Comparison of ENCODE assay signal across 12 cellular contexts in the genomic region with DNA sequence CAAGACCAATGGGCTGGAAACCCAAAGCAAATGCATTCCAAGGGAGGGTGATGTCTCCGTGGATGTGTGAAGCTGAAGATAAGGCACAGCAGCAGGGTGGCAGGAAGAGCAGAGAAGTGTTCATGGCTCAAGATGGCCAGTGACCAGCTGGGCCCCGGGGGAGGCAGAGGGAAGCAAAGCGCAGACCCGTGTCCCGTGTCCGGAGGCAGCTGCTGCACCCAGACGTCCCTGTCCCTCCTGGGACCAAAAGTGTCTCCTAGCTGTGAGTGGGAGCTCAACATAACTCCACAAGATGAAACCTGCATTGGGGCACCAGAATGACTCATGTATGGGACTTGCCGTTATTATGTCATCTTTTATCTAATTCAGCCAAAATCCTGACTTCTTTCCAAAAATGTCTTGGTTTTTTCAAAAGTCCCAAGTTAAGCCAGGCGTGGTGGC.
DNase-seq lines count a peak whose midpoint lies in the region; ATAC-seq, FAIRE-seq and TF ChIP-seq lines count a peak whose summit lies in the region.
"Had no signal": no experiment of that assay in that cellular context is flagged by ENCODE, and none has a peak within 500 bp of the region (broad histone marks: within the 10 kb centered on the region; RNA-seq: fewer than 3 reads in every experiment).

No MANE protein-coding gene starts in this region.

- no peaks in the 10 kb centered on the region for H3K9me3 ChIP-seq in skeletal muscle satellite cell (replicated peaks; ENCODE audit: low read length)
- H3K9me3 ChIP-seq: upper lobe of left lung had no signal

- peak; percentile 26 for DNase-seq in fibroblast of gingiva (ENCODE audit: low read depth)
- DNase-seq in CD1c-positive myeloid dendritic cell (ENCODE audit: extremely low spot score): no peak
- no peak for DNase-seq in HTR-8/SVneo (ENCODE audit: insufficient read length, low spot score)
- no peak for DNase-seq in NOMO-1 treated with DMSO at 0.1 percent for 48 hours (lab: John Stamatoyannopoulos, UW; ENCODE audit: unreplicated experiment)
- no peak for DNase-seq in H7
- DNase-seq: DMS 273 treated with DMSO at 0.1 percent for 48 hours, NCI-H2029 treated with DMSO at 0.1 percent for 48 hours, T-helper 9 cell, upper lobe of left lung had no signal

- H3K4me2 ChIP-seq in skeletal muscle satellite cell (ENCODE audit: low read length): peak overlapping the region; percentile 19

- H3K36me3 ChIP-seq in skeletal muscle satellite cell (ENCODE audit: insufficient read depth, low read length): no peaks in the 10 kb centered on the region
- no peaks in the 10 kb centered on the region for H3K36me3 ChIP-seq in H7 (replicated peaks; ENCODE audit: control insufficient read depth, insufficient read depth, low read length)
- H3K36me3 ChIP-seq: upper lobe of left lung had no signal

- ATAC-seq in GM19025 (IDR thresholded peaks at IDR 0.05; ENCODE audit: low read depth, unreplicated experiment): peak; percentile 51
- ATAC-seq in SK-N-SH treated with all-trans-retinoic acid at 6 μM for 48 hours: peak; percentile 69

- H3K4me1 ChIP-seq in skeletal muscle satellite cell (ENCODE audit: control insufficient read depth, insufficient read depth, low read length): peaks cover 16% of the 10 kb centered on the region

- H3K9ac ChIP-seq in skeletal muscle satellite cell (ENCODE audit: low read depth, low read length): no peak overlapping the region

- no peaks in the 10 kb centered on the region for H3K27me3 ChIP-seq in skeletal muscle satellite cell (ENCODE audit: control insufficient read depth, insufficient read depth, low read length)
- H3K27me3 ChIP-seq in H7 (ENCODE audit: control insufficient read depth, insufficient read depth, low read length): no peaks in the 10 kb centered on the region
- H3K27me3 ChIP-seq: upper lobe of left lung had no signal

- H3K4me3 ChIP-seq in skeletal muscle satellite cell (ENCODE audit: low read length): no peak overlapping the region
- H3K4me3 ChIP-seq in H7 (ENCODE audit: insufficient read depth, low read depth, low read length): no peak overlapping the region
- H3K4me3 ChIP-seq: upper lobe of left lung had no signal

- FAIRE-seq in HTR-8/SVneo (lab: Jason Lieb, UNC): no peak

TF ChIP-seq in SK-N-SH treated with all-trans-retinoic acid at 6 μM for 48 hours, 23 proteins besides CTCF, POLR2A, EP300 and RAD21:
- no peak for TF ChIP-seq TOX (CRISPR knock-in tag; IDR thresholded peaks at IDR 0.05; ENCODE audit: borderline replicate concordance)
- TF ChIP-seq CSDC2 (CRISPR knock-in tag; IDR thresholded peaks at IDR 0.05): no peak
- TF ChIP-seq, protein P1, sequence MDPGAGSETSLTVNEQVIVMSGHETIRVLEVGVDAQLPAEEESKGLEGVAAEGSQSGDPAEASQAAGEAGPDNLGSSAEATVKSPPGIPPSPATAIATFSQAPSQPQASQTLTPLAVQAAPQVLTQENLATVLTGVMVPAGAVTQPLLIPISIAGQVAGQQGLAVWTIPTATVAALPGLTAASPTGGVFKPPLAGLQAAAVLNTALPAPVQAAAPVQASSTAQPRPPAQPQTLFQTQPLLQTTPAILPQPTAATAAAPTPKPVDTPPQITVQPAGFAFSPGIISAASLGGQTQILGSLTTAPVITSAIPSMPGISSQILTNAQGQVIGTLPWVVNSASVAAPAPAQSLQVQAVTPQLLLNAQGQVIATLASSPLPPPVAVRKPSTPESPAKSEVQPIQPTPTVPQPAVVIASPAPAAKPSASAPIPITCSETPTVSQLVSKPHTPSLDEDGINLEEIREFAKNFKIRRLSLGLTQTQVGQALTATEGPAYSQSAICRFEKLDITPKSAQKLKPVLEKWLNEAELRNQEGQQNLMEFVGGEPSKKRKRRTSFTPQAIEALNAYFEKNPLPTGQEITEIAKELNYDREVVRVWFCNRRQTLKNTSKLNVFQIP (CRISPR knock-in tag; IDR thresholded peaks at IDR 0.05; ENCODE audit: borderline replicate concordance, low read depth): no peak
- TF ChIP-seq, protein P2, sequence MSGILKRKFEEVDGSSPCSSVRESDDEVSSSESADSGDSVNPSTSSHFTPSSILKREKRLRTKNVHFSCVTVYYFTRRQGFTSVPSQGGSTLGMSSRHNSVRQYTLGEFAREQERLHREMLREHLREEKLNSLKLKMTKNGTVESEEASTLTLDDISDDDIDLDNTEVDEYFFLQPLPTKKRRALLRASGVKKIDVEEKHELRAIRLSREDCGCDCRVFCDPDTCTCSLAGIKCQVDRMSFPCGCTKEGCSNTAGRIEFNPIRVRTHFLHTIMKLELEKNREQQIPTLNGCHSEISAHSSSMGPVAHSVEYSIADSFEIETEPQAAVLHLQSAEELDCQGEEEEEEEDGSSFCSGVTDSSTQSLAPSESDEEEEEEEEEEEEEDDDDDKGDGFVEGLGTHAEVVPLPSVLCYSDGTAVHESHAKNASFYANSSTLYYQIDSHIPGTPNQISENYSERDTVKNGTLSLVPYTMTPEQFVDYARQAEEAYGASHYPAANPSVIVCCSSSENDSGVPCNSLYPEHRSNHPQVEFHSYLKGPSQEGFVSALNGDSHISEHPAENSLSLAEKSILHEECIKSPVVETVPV (CRISPR knock-in tag; IDR thresholded peaks at IDR 0.05): no peak
- no peak for TF ChIP-seq RARB (CRISPR knock-in tag; IDR thresholded peaks at IDR 0.05)
- TF ChIP-seq OSR1 (CRISPR knock-in tag; IDR thresholded peaks at IDR 0.05): no peak
- no peak for TF ChIP-seq GLIS3 (CRISPR knock-in tag; IDR thresholded peaks at IDR 0.05)
- no peak for TF ChIP-seq SNAI2 (CRISPR knock-in tag; IDR thresholded peaks at IDR 0.05)
- TF ChIP-seq ARNTL (CRISPR knock-in tag; IDR thresholded peaks at IDR 0.05; ENCODE audit: borderline replicate concordance, low read depth): no peak
- TF ChIP-seq, protein P3, sequence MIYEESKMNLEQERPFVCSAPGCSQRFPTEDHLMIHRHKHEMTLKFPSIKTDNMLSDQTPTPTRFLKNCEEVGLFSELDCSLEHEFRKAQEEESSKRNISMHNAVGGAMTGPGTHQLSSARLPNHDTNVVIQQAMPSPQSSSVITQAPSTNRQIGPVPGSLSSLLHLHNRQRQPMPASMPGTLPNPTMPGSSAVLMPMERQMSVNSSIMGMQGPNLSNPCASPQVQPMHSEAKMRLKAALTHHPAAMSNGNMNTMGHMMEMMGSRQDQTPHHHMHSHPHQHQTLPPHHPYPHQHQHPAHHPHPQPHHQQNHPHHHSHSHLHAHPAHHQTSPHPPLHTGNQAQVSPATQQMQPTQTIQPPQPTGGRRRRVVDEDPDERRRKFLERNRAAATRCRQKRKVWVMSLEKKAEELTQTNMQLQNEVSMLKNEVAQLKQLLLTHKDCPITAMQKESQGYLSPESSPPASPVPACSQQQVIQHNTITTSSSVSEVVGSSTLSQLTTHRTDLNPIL (CRISPR knock-in tag; IDR thresholded peaks at IDR 0.05; ENCODE audit: low read depth): no peak
- TF ChIP-seq ZFP3 (CRISPR knock-in tag; IDR thresholded peaks at IDR 0.05): no peak
- no peak for TF ChIP-seq ZNF8 (CRISPR knock-in tag; IDR thresholded peaks at IDR 0.05)
- no peak for TF ChIP-seq ESRRG (CRISPR knock-in tag; IDR thresholded peaks at IDR 0.05)
